Comparison of ENCODE assay signal across 1 cellular context in the genomic region with DNA sequence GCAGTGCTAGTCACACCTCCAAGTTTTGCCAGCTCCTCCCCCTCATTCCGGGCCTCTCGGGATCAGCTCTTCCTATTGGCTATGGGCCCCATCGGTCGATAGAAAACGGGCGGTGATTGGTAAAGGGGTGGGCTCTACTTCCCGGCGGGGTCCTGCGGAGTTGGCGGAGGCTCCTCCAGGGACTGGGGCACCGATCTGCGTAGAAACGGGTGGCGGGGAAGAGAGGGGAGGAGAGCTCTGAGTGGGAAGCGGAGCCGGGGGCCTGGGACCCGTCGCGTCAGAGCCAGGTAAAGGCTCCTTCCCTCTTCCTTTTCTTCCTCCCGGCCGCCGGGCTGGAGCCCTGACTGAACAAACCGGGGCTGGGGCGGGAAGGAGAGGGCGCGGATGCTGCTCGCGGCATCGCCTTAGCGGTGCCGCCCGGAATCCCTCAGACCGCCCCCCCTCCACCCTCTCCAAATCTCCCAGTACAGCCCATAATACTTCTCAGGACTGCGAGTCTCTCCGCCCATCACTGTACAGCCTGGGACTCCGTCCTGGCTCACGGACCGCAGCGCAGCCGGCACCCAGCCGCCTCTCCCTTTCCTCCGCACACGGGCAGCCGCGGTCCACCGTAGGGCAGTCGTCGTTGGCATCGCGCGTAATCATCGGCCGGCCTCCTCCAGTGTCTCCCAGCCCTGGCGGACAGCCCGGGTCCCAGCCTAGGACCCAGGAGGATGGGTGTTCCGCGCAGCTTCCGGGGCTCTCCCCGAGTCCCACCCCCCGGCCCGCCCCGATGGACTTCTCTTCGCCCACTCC.
A peak's percentile ranks its signal among the peaks of the same experiment; 100 is the strongest.
TF ChIP-seq lines count a peak whose summit lies in the region.

SRGAP2 (plus strand) TSS at position 178 of the 795 bp plus-strand sequence. CDS start 2,430 bp downstream, outside the sequence.

TF ChIP-seq in HepG2, 621 proteins besides CTCF, POLR2A, EP300 and RAD21 (continued from another document):
- TF ChIP-seq, protein P1, sequence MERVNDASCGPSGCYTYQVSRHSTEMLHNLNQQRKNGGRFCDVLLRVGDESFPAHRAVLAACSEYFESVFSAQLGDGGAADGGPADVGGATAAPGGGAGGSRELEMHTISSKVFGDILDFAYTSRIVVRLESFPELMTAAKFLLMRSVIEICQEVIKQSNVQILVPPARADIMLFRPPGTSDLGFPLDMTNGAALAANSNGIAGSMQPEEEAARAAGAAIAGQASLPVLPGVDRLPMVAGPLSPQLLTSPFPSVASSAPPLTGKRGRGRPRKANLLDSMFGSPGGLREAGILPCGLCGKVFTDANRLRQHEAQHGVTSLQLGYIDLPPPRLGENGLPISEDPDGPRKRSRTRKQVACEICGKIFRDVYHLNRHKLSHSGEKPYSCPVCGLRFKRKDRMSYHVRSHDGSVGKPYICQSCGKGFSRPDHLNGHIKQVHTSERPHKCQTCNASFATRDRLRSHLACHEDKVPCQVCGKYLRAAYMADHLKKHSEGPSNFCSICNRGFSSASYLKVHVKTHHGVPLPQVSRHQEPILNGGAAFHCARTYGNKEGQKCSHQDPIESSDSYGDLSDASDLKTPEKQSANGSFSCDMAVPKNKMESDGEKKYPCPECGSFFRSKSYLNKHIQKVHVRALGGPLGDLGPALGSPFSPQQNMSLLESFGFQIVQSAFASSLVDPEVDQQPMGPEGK (CRISPR knock-in tag; IDR thresholded peaks at IDR 0.05), result 0 out of 2 replicates have a peak, but pooled peaks have one; percentile 13
- TF ChIP-seq TAF1 (CRISPR knock-in tag; IDR thresholded peaks at IDR 0.05) (peak; percentile 27; the same call in 1 of the 2 replicates), HNRNPLL (IDR thresholded peaks at IDR 0.05; ENCODE audit: low read depth, low read length, poor library complexity, severe bottlenecking) (peak; percentile 97), ZFY (CRISPR knock-in tag; IDR thresholded peaks at IDR 0.05) (peak; percentile 22; the same call in 1 of the 2 replicates), PBX2 (CRISPR knock-in tag; IDR thresholded peaks at IDR 0.05) (peak; percentile 52; the same call in 1 of the 2 replicates), PHF8 (CRISPR knock-in tag; IDR thresholded peaks at IDR 0.05) (0 out of 2 replicates have a peak, but pooled peaks have one; percentile 25)
